ENCODE assay signal across 2 cellular contexts in the genomic region with DNA sequence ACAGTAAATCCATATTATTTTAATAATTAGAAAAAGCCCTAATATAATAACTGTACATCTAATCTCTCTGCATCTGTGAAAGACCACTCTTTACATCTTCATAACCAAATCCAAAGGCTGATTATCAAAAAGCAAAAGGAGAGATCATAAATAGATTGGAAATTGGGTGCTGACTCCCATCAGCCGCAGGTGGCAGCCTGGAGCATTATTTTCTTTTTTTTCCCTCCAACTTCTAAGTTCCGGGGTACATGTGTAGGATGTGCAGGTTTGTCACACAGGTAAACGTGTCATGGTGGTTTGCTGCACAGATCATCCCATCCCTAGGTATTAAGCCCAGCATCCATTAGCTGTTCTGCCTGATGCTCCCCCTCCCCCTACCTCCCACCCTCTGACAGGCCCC.
TF ChIP-seq lines count a peak whose summit lies in the region.

No MANE protein-coding gene starts in this region.

TF ChIP-seq in HEK293, 187 proteins besides CTCF, POLR2A, EP300 and RAD21:
- TF ChIP-seq ZNF558 (tag by site-specific recombination; IDR thresholded peaks at IDR 0.05) (no peak), ZNF341 (tag by site-specific recombination; IDR thresholded peaks at IDR 0.05; ENCODE audit: low read depth) (peak; percentile 62)

TF ChIP-seq in K562, 482 proteins besides CTCF, POLR2A, EP300 and RAD21:
- TF ChIP-seq, protein P1, sequence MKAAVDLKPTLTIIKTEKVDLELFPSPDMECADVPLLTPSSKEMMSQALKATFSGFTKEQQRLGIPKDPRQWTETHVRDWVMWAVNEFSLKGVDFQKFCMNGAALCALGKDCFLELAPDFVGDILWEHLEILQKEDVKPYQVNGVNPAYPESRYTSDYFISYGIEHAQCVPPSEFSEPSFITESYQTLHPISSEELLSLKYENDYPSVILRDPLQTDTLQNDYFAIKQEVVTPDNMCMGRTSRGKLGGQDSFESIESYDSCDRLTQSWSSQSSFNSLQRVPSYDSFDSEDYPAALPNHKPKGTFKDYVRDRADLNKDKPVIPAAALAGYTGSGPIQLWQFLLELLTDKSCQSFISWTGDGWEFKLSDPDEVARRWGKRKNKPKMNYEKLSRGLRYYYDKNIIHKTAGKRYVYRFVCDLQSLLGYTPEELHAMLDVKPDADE (conservative IDR thresholded peaks at IDR 0.05; ENCODE audit: control insufficient read depth, low read depth, low read length): no peak
- TF ChIP-seq ZBTB7A (IDR thresholded peaks at IDR 0.05; ENCODE audit: borderline replicate concordance, control insufficient read depth, low read depth, low read length): no peak
- TF ChIP-seq E2F6 (IDR thresholded peaks at IDR 0.05; ENCODE audit: borderline replicate concordance in 1 of 2, extremely low read depth in 1 of 2, insufficient read depth in 1 of 2, insufficient read length in 1 of 2, low read depth in 1 of 2, low read length in 1 of 2, poor library complexity in 1 of 2, severe bottlenecking in 1 of 2): peak in 1 of 2 experiments; percentile 39
- TF ChIP-seq, protein P2, sequence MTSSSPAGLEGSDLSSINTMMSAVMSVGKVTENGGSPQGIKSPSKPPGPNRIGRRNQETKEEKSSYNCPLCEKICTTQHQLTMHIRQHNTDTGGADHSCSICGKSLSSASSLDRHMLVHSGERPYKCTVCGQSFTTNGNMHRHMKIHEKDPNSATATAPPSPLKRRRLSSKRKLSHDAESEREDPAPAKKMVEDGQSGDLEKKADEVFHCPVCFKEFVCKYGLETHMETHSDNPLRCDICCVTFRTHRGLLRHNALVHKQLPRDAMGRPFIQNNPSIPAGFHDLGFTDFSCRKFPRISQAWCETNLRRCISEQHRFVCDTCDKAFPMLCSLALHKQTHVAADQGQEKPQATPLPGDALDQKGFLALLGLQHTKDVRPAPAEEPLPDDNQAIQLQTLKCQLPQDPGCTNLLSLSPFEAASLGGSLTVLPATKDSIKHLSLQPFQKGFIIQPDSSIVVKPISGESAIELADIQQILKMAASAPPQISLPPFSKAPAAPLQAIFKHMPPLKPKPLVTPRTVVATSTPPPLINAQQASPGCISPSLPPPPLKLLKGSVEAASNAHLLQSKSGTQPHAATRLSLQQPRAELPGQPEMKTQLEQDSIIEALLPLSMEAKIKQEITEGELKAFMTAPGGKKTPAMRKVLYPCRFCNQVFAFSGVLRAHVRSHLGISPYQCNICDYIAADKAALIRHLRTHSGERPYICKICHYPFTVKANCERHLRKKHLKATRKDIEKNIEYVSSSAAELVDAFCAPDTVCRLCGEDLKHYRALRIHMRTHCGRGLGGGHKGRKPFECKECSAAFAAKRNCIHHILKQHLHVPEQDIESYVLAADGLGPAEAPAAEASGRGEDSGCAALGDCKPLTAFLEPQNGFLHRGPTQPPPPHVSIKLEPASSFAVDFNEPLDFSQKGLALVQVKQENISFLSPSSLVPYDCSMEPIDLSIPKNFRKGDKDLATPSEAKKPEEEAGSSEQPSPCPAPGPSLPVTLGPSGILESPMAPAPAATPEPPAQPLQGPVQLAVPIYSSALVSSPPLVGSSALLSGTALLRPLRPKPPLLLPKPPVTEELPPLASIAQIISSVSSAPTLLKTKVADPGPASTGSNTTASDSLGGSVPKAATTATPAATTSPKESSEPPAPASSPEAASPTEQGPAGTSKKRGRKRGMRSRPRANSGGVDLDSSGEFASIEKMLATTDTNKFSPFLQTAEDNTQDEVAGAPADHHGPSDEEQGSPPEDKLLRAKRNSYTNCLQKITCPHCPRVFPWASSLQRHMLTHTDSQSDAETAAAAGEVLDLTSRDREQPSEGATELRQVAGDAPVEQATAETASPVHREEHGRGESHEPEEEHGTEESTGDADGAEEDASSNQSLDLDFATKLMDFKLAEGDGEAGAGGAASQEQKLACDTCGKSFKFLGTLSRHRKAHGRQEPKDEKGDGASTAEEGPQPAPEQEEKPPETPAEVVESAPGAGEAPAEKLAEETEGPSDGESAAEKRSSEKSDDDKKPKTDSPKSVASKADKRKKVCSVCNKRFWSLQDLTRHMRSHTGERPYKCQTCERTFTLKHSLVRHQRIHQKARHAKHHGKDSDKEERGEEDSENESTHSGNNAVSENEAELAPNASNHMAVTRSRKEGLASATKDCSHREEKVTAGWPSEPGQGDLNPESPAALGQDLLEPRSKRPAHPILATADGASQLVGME (CRISPR knock-in tag; IDR thresholded peaks at IDR 0.05): no peak
- no peak for TF ChIP-seq ETS2 (tag; IDR thresholded peaks at IDR 0.05; ENCODE audit: borderline replicate concordance, poor library complexity, severe bottlenecking)
- TF ChIP-seq ZNF12 (CRISPR knock-in tag; IDR thresholded peaks at IDR 0.05): no peak
